ENCODE assay signal across 1 cellular context in genomic region chrX:65925592-65925991, GRCh38.
TF ChIP-seq lines count a peak whose summit lies in the region.

No MANE protein-coding gene starts in this region.

TF ChIP-seq in GM12878, 131 proteins besides CTCF, POLR2A, EP300 and RAD21 (continued from another document):
- TF ChIP-seq ZNF687 (IDR thresholded peaks at IDR 0.05) = no peak
- no peak for TF ChIP-seq RAD51 (IDR thresholded peaks at IDR 0.05)
- TF ChIP-seq E4F1 (IDR thresholded peaks at IDR 0.05; ENCODE audit: borderline replicate concordance, partially characterized antibody) = no peak
- TF ChIP-seq ATF3 (IDR thresholded peaks at IDR 0.05; ENCODE audit: borderline replicate concordance, extremely low read depth, low read depth, low read length) = no peak
- TF ChIP-seq NR2C2 (IDR thresholded peaks at IDR 0.05; ENCODE audit: borderline replicate concordance, control insufficient read depth, insufficient read length, low read depth) = no peak
- TF ChIP-seq MTA3 (IDR thresholded peaks at IDR 0.05; ENCODE audit: borderline replicate concordance, low read length) = no peak
- no peak for TF ChIP-seq ESRRA (IDR thresholded peaks at IDR 0.05; ENCODE audit: low read length)
- no peak for TF ChIP-seq SREBF1 (IDR thresholded peaks at IDR 0.05; ENCODE audit: low read length)
- TF ChIP-seq ZBTB4 (CRISPR knock-in tag; IDR thresholded peaks at IDR 0.05) = no peak
- no peak for TF ChIP-seq BHLHE40 (IDR thresholded peaks at IDR 0.05; ENCODE audit: borderline replicate concordance in 1 of 2, low read depth in 2 of 2, low read length in 1 of 2)
- no peak for TF ChIP-seq ATF2 (IDR thresholded peaks at IDR 0.05; ENCODE audit: low read length)
- TF ChIP-seq STAT3 (IDR thresholded peaks at IDR 0.05; ENCODE audit: low read depth, low read length) = no peak
